Comparison of ENCODE assay signal across 12 cellular contexts in the genomic region with DNA sequence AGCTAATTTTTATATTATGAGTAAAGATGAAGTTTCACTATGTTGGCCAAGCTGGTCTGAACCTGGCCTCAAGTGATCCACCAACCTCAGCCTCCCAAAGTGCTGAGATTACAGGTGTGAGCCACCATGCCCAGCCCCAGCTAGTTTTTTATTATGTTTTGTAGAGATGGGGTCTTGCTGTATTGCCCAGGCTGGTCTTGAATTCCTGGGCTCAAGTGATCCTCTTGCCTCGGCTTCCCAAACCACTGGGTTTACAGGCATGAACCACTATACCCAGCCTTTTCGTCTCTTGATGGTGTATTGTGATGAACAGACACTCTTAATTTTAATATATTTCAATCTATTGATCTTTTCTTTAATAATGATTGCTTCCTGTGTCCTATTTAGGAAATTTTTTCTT. TPM values are rescaled to one million over a fixed set of nuclear protein-coding genes. Genes with fewer than 3 reads are reported as not detected.
"Had no signal": no experiment of that assay in that cellular context is flagged by ENCODE, and none has a peak within 500 bp of the region (broad histone marks: within the 10 kb centered on the region; RNA-seq: fewer than 3 reads in every experiment).

No MANE protein-coding gene starts in this region.

- H3K9me3 ChIP-seq: HAP-1 had no signal

- H3K4me3 ChIP-seq: GM23248, GM23338, HAP-1 had no signal

- H3K4me1 ChIP-seq: HAP-1 had no signal

- H3K36me3 ChIP-seq: HAP-1 had no signal

- H3K9me3 Mint-ChIP-seq: GM23338, H9, HFFc6 had no signal

- FAIRE-seq: H1, H54 had no signal

- H3K4me2 ChIP-seq: GM23338 had no signal

- H3K4me3 Mint-ChIP-seq: GM23338, H9, HFFc6 had no signal

- H3K9ac ChIP-seq: GM23248 had no signal

- H2AFZ ChIP-seq: GM23248, GM23338 had no signal

- ATAC-seq: GM23338, HCT116 had no signal

- H3K4me1 Mint-ChIP-seq: GM23338, H9 had no signal

- H3K27ac Mint-ChIP-seq: GM23338, HFFc6 had no signal

- H3K27ac ChIP-seq: GM23248 had no signal

- DNase-seq: GM23248, GOT3, H7, H9, HCEC 1CT, HFFc6 had no signal

RNA-seq across cellular contexts. Expression of a gene that starts 17.7 kb away (rescaled TPM):
- total RNA-seq: GM23248, H4, HFFc6 had no signal
- polyA plus RNA-seq: GM23248 had no signal
